In the genomic region with DNA sequence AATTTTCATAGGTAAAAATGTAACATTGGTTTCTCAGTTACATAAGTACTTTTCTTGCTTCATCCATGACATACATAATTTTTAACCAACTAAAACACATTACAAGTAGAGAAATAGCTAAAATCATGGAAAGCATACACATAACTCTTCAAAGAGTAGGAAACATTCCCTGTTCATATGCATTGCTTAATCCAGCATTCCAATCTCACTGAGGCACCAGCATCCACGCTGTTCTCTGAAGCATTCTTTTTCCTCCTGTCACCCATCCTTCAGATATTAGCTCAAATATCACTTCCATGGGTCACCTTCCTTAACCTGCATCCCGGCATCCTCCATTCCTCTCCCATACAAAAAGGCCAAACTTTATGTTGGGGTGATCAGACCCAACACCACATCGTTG, we compare ENCODE assay signal across 20 cellular contexts.
A peak's percentile ranks its signal among the peaks of the same experiment; 100 is the strongest.
DNase-seq lines count a peak whose midpoint lies in the region; ATAC-seq, FAIRE-seq and TF ChIP-seq lines count a peak whose summit lies in the region.
"Had no signal": no experiment of that assay in that cellular context is flagged by ENCODE, and none has a peak within 500 bp of the region (broad histone marks: within the 10 kb centered on the region; RNA-seq: fewer than 3 reads in every experiment).

No MANE protein-coding gene starts in this region.

- H2AK5ac ChIP-seq in neuronal stem cell (ENCODE audit: low read depth, low read length): no peak overlapping the region

- H3K27me3 Mint-ChIP-seq in HFFc6 (ENCODE audit: insufficient read depth) (no peaks in the 10 kb centered on the region), astrocyte (ENCODE audit: low read depth, unreplicated experiment) (no peaks in the 10 kb centered on the region)
- H3K27me3 Mint-ChIP-seq: CD8-positive, alpha-beta memory T cell had no signal

- no peak overlapping the region for H2BK12ac ChIP-seq in neuronal stem cell (ENCODE audit: low read length)

- H3K4me2 ChIP-seq in astrocyte (ENCODE audit: low read length) (no peak overlapping the region), neuronal stem cell (ENCODE audit: insufficient read depth, low read length, poor library complexity, severe bottlenecking) (no peak overlapping the region)
- H3K4me2 ChIP-seq: BLaER1 had no signal

- no peak for FAIRE-seq in astrocyte (lab: Jason Lieb, UNC)
- FAIRE-seq: D721Med, HTR-8/SVneo had no signal

- H2BK15ac ChIP-seq in neuronal stem cell (ENCODE audit: low read length): no peak overlapping the region

- H3K23ac ChIP-seq in neuronal stem cell (ENCODE audit: low read depth, low read length, poor library complexity): no peak overlapping the region

- H4K20me1 ChIP-seq in astrocyte (ENCODE audit: insufficient read depth, low read length): no peaks in the 10 kb centered on the region
- H4K20me1 ChIP-seq: BLaER1 had no signal

- no peaks in the 10 kb centered on the region for H3K79me1 ChIP-seq in neuronal stem cell (ENCODE audit: low read depth, low read length)

- H4K91ac ChIP-seq in neuronal stem cell (ENCODE audit: low read depth, low read length, poor library complexity): no peak overlapping the region

- no peak overlapping the region for H2BK5ac ChIP-seq in neuronal stem cell (ENCODE audit: low read length)

- H3K4me3 ChIP-seq in astrocyte (ENCODE audit: insufficient read depth, low read depth, low read length): no peak overlapping the region
- H3K4me3 ChIP-seq in thyroid gland (replicated peaks in 1 of 3): no peak overlapping the region
- no peak overlapping the region for H3K4me3 ChIP-seq in neuronal stem cell (ENCODE audit: low read length in 2 of 2)
- H3K4me3 ChIP-seq: BLaER1 had no signal

- no peak overlapping the region for H3K18ac ChIP-seq in neuronal stem cell (ENCODE audit: low read length)

- H3K4me1 ChIP-seq in astrocyte (ENCODE audit: insufficient read depth, low read length) (no peaks in the 10 kb centered on the region), thyroid gland (no peaks in the 10 kb centered on the region), neuronal stem cell (ENCODE audit: control insufficient read depth in 2 of 2, insufficient read depth in 1 of 2, low read depth in 1 of 2, low read length in 2 of 2) (no peaks in the 10 kb centered on the region)

- H3K27me3 ChIP-seq in astrocyte (ENCODE audit: insufficient read depth, low read length): no peaks in the 10 kb centered on the region
- no peaks in the 10 kb centered on the region for H3K27me3 ChIP-seq in thyroid gland
- peaks cover 0 to 2% (median 0%) of the 10 kb centered on the region in 3 experiments for H3K27me3 ChIP-seq in neuronal stem cell (ENCODE audit: control insufficient read depth in 3 of 3, insufficient read depth in 3 of 3, low read depth in 1 of 3, low read length in 3 of 3)
- H3K27me3 ChIP-seq: BLaER1 had no signal

- no peak for ATAC-seq in HG03045 (IDR thresholded peaks at IDR 0.05; ENCODE audit: unreplicated experiment)
- ATAC-seq: PC-3 had no signal

- no peak overlapping the region for H3K9ac ChIP-seq in astrocyte (ENCODE audit: low read length)
- no peak overlapping the region for H3K9ac ChIP-seq in neuronal stem cell (ENCODE audit: low read depth, low read length, poor library complexity)
- H3K9ac ChIP-seq: BLaER1 had no signal

- H3K27ac ChIP-seq in astrocyte (ENCODE audit: low read depth, low read length): no peak overlapping the region
- H3K27ac ChIP-seq in thyroid gland: no peak overlapping the region
- H3K27ac ChIP-seq in neuronal stem cell (replicated peaks; ENCODE audit: low read length): no peak overlapping the region
- H3K27ac ChIP-seq: 22Rv1, BLaER1 had no signal

- H2AFZ ChIP-seq in astrocyte (ENCODE audit: low read depth, low read length): no peak overlapping the region
- H2AFZ ChIP-seq in neuronal stem cell (ENCODE audit: low read length): no peak overlapping the region

- whole genome bisulfite sequencing in thyroid gland, 2 donors: 92 to 96% methylated on average over 3 of the region's 3 CpGs
- WGBS in neuronal stem cell (ENCODE audit: extremely low coverage in 2 of 2, insufficient read length in 2 of 2, insufficient replicate concordance in 1 of 2), 2 donors: no CpG with 5 or more reads among the region's 3 CpGs

- no peaks in the 10 kb centered on the region for H3K79me2 ChIP-seq in astrocyte (ENCODE audit: insufficient read depth, low read length)

- H3K36me3 Mint-ChIP-seq in HFFc6 (ENCODE audit: low read depth) (no peaks in the 10 kb centered on the region; the same call in 1 of the 2 replicates), astrocyte (ENCODE audit: low read depth, unreplicated experiment) (peaks cover 4% of the 10 kb centered on the region)

- H2BK120ac ChIP-seq in neuronal stem cell (ENCODE audit: low read depth, low read length): no peak overlapping the region

- H3K4me3 Mint-ChIP-seq in HFFc6 (no peak overlapping the region), astrocyte (ENCODE audit: unreplicated experiment) (no peak overlapping the region)

- intact Hi-C loops in thyroid gland (cut with DNase I): no loop called here

- no peak overlapping the region for H3K14ac ChIP-seq in neuronal stem cell (ENCODE audit: low read length)

- peaks cover 21% of the 10 kb centered on the region for H3K9me3 Mint-ChIP-seq in HFFc6
- H3K9me3 Mint-ChIP-seq in astrocyte (ENCODE audit: unreplicated experiment): peaks cover 9% of the 10 kb centered on the region

- DNase-seq in AG08395 (ENCODE audit: low spot score) (peak; percentile 6), HFFc6 (peak; percentile 2), astrocyte (ENCODE audit: low read depth) (peak; percentile 8), kidney glomerular epithelial cell (lab: John Stamatoyannopoulos, UW) (peak; percentile 12), thyroid gland (no peak), GM20000 (ENCODE audit: low spot score) (no peak), neuronal stem cell (ENCODE audit: low spot score) (no peak)
- DNase-seq: CD8-positive, alpha-beta memory T cell; DMS79 treated with DMSO at 0.1 percent for 48 hours; GF-D8; H7; NCI-H1417; NCI-H1930; NCI-H446; PC-3 had no signal

- H3K4me1 Mint-ChIP-seq in HFFc6 (ENCODE audit: low read depth) (no peaks in the 10 kb centered on the region), astrocyte (ENCODE audit: low read depth, unreplicated experiment) (peaks cover 2% of the 10 kb centered on the region)
- H3K4me1 Mint-ChIP-seq: CD8-positive, alpha-beta memory T cell had no signal

- H3K36me3 ChIP-seq in astrocyte (ENCODE audit: insufficient read depth, low read length): peaks cover 3% of the 10 kb centered on the region
- no peaks in the 10 kb centered on the region for H3K36me3 ChIP-seq in thyroid gland
- peaks cover 7 to 28% of the 10 kb centered on the region in 2 donors for H3K36me3 ChIP-seq in neuronal stem cell (replicated peaks in 1 of 2; ENCODE audit: control insufficient read depth in 2 of 2, insufficient read depth in 2 of 2, low read length in 2 of 2)

- H3K9me3 ChIP-seq in astrocyte (ENCODE audit: insufficient read depth, low read depth, low read length) (peaks cover 2% of the 10 kb centered on the region), thyroid gland (no peaks in the 10 kb centered on the region), neuronal stem cell (replicated peaks in 1 of 2; ENCODE audit: control insufficient read depth in 2 of 2, insufficient read depth in 1 of 2, low read depth in 1 of 2, low read length in 2 of 2) (peaks cover 8 to 13% of the 10 kb centered on the region in 2 donors)

- H3K4ac ChIP-seq in neuronal stem cell (ENCODE audit: low read length): no peak overlapping the region

- no peak for TF ChIP-seq CTCF in HFFc6 (IDR thresholded peaks at IDR 0.05)
- TF ChIP-seq CTCF in astrocyte (IDR thresholded peaks at IDR 0.05; ENCODE audit: insufficient read depth, low read depth, low read length): no peak
- TF ChIP-seq CTCF in thyroid gland (IDR thresholded peaks at IDR 0.05): no peak
- TF ChIP-seq CTCF in GM20000 (IDR thresholded peaks at IDR 0.05; ENCODE audit: extremely low read depth, missing control alignments): no peak

- no peak overlapping the region for H4K8ac ChIP-seq in neuronal stem cell (ENCODE audit: low read depth, low read length)

- H3K27ac Mint-ChIP-seq in HFFc6: no peak overlapping the region
- H3K27ac Mint-ChIP-seq in astrocyte (ENCODE audit: unreplicated experiment): no peak overlapping the region
- H3K27ac Mint-ChIP-seq: CD8-positive, alpha-beta memory T cell had no signal

- no peak for TF ChIP-seq POLR2A in thyroid gland (IDR thresholded peaks at IDR 0.05)

Comparison
In these comparisons a context has a peak if more than half of its experiments do, and no peak if none do; other contexts are left out.
1. DNase-seq: peak in AG08395 (single experiment), HFFc6 (single experiment), astrocyte (single experiment) and kidney glomerular epithelial cell (single experiment); none in thyroid gland (0 of 2), GM20000 (single experiment) and neuronal stem cell (single experiment).